9 cellular contexts compared by ENCODE assay signal in the genomic region with DNA sequence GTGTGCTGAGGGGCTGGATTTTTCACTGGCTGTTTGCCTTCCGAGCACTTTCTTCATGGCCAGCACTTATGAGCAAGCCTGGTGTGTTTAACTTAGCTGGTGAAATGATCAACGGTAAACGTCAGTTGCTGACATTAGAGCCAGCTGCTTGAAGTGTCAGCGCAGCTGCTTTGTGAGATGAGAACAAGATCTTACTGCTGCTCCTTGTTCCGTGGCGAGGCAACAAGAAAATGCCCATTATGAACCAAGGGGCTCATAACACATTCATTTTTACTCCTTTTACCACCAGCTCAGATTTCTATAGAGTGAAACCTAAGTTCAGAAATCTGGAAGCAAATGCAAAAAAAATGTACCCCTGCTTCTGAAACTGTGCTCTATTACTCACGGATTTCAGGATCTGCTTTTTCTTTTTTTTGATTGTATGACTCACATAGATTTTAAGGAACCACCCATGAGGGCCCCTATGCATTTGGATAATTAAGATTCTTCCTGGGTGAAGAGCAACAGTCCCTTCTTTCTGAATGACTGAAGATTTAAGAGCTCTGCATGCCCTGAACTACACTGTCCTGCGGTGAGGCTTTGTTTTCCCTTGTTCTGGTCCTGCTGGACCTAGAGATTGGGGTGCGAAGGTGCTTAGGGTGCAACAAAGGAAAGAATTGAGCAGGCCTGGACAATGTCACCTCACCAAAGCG.
DNase-seq lines count a peak whose midpoint lies in the region; ATAC-seq lines count a peak whose summit lies in the region.
"Had no signal": no experiment of that assay in that cellular context is flagged by ENCODE, and none has a peak within 500 bp of the region (broad histone marks: within the 10 kb centered on the region; RNA-seq: fewer than 3 reads in every experiment).

No MANE protein-coding gene starts in this region.

- 21 to 31% methylated on average over 10 of the region's 10 CpGs for WGBS in esophagus, 2 donors
- no CpG with 5 or more reads among the region's 10 CpGs for WGBS in neuronal stem cell (ENCODE audit: extremely low coverage in 2 of 2, insufficient read length in 2 of 2, insufficient replicate concordance in 1 of 2), 2 donors

- H2BK15ac ChIP-seq in neuronal stem cell (ENCODE audit: low read length) = no peak overlapping the region

- intact Hi-C loops in activated CD4-positive, alpha-beta T cell treated with anti-CD3 and anti-CD28 coated beads, Interleukin-2, amount 10 ng/mL, durations not matched to agents 24 days and 14 days (cut with micrococcal nuclease) = loop anchor here (1.0 to 5.0 kb wide), 3 partner anchors 44 to 75 kb away; partner anchors contain the start of gene CPM

- no peak overlapping the region for H4K8ac ChIP-seq in neuronal stem cell (ENCODE audit: low read depth, low read length)

- H2AFZ ChIP-seq in neuronal stem cell (ENCODE audit: low read length) = no peak overlapping the region

- H3K27me3 ChIP-seq in esophagus (ENCODE audit: control insufficient read depth in 1 of 2, insufficient read depth in 2 of 2, low read length in 2 of 2) (no peaks in the 10 kb centered on the region), neuronal stem cell (ENCODE audit: control insufficient read depth in 3 of 3, insufficient read depth in 3 of 3, low read depth in 1 of 3, low read length in 3 of 3) (peaks cover 0 to 9% (median 0%) of the 10 kb centered on the region in 3 experiments)

- no peak overlapping the region for H4K91ac ChIP-seq in neuronal stem cell (ENCODE audit: low read depth, low read length, poor library complexity)

- no peak overlapping the region for H3K18ac ChIP-seq in neuronal stem cell (ENCODE audit: low read length)

- no peaks in the 10 kb centered on the region for H3K36me3 Mint-ChIP-seq in activated CD4-positive, alpha-beta T cell treated with anti-CD3 and anti-CD28 coated beads, Interleukin-2, amount 10 ng/mL, durations not matched to agents 24 days and 14 days (ENCODE audit: low read depth)
- H3K36me3 Mint-ChIP-seq in activated CD4-positive, alpha-beta T cell treated with anti-CD3 and anti-CD28 coated beads, Interleukin-2, amount 10 ng/mL, durations not matched to agents 7 days and 5 days (ENCODE audit: low read depth) = no peaks in the 10 kb centered on the region

- no peak overlapping the region for H2BK12ac ChIP-seq in neuronal stem cell (ENCODE audit: low read length)

- H3K4ac ChIP-seq in neuronal stem cell (ENCODE audit: low read length) = no peak overlapping the region

- no peak for DNase-seq in activated CD4-positive, alpha-beta T cell treated with anti-CD3 and anti-CD28 coated beads, Interleukin-2, amount 10 ng/mL, durations not matched to agents 24 days and 14 days
- DNase-seq in activated CD4-positive, alpha-beta T cell treated with anti-CD3 and anti-CD28 coated beads for 4 hours = no peak
- DNase-seq in NCI-H774 (lab: John Stamatoyannopoulos, UW) (peak; percentile 56), neuronal stem cell (ENCODE audit: low spot score) (peak; percentile 27)
- DNase-seq in activated CD4-positive, alpha-beta T cell treated with anti-CD3 and anti-CD28 coated beads, Interleukin-2, amount 10 ng/mL, durations not matched to agents 7 days and 5 days = no peak
- DNase-seq: DND-41 had no signal

- CTCF ChIA-PET in activated CD4-positive, alpha-beta T cell treated with anti-CD3 and anti-CD28 coated beads, Interleukin-2, amount 10 ng/mL, durations not matched to agents 7 days and 5 days (lab: Charles Lee) = interaction anchor here (1.0 to 1.5 kb wide), 2 partner anchors 105 to 130 kb away, joined by 3 read pairs; no protein-coding TSS in a partner anchor

- H3K4me3 Mint-ChIP-seq in activated CD4-positive, alpha-beta T cell treated with anti-CD3 and anti-CD28 coated beads, Interleukin-2, amount 10 ng/mL, durations not matched to agents 24 days and 14 days = peak overlapping the region; percentile 70
- no peak overlapping the region for H3K4me3 Mint-ChIP-seq in activated CD4-positive, alpha-beta T cell treated with anti-CD3 and anti-CD28 coated beads, Interleukin-2, amount 10 ng/mL, durations not matched to agents 7 days and 5 days

- no peaks in the 10 kb centered on the region for H3K79me1 ChIP-seq in neuronal stem cell (ENCODE audit: low read depth, low read length)

- no peak overlapping the region for H3K9ac ChIP-seq in neuronal stem cell (ENCODE audit: low read depth, low read length, poor library complexity)

- H3K23ac ChIP-seq in neuronal stem cell (ENCODE audit: low read depth, low read length, poor library complexity) = no peak overlapping the region

- H2AK5ac ChIP-seq in neuronal stem cell (ENCODE audit: low read depth, low read length) = no peak overlapping the region

- H3K4me3 ChIP-seq in esophagus (ENCODE audit: low read depth in 1 of 2, low read length in 2 of 2) (no peak overlapping the region), neuronal stem cell (ENCODE audit: low read length in 2 of 2) (no peak overlapping the region)

- peak overlapping the region; percentile 84 for H3K27ac Mint-ChIP-seq in activated CD4-positive, alpha-beta T cell treated with anti-CD3 and anti-CD28 coated beads, Interleukin-2, amount 10 ng/mL, durations not matched to agents 24 days and 14 days
- no peak overlapping the region for H3K27ac Mint-ChIP-seq in activated CD4-positive, alpha-beta T cell treated with anti-CD3 and anti-CD28 coated beads, Interleukin-2, amount 10 ng/mL, durations not matched to agents 7 days and 5 days

- H3K4me2 ChIP-seq in neuronal stem cell (ENCODE audit: insufficient read depth, low read length, poor library complexity, severe bottlenecking) = peak overlapping the region; percentile 27

- H3K14ac ChIP-seq in neuronal stem cell (ENCODE audit: low read length) = no peak overlapping the region

- H2BK120ac ChIP-seq in neuronal stem cell (ENCODE audit: low read depth, low read length) = no peak overlapping the region

- peaks cover 2% of the 10 kb centered on the region for H3K27me3 Mint-ChIP-seq in activated CD4-positive, alpha-beta T cell treated with anti-CD3 and anti-CD28 coated beads, Interleukin-2, amount 10 ng/mL, durations not matched to agents 24 days and 14 days
- peaks cover 7% of the 10 kb centered on the region for H3K27me3 Mint-ChIP-seq in activated CD4-positive, alpha-beta T cell treated with anti-CD3 and anti-CD28 coated beads, Interleukin-2, amount 10 ng/mL, durations not matched to agents 7 days and 5 days

- H3K36me3 ChIP-seq in esophagus (ENCODE audit: control insufficient read depth in 2 of 2, insufficient read depth in 2 of 2, low read length in 1 of 2) (no peaks in the 10 kb centered on the region), neuronal stem cell (replicated peaks in 1 of 2; ENCODE audit: control insufficient read depth in 2 of 2, insufficient read depth in 2 of 2, low read length in 2 of 2) (no peaks in the 10 kb centered on the region)

- peaks cover 15% of the 10 kb centered on the region for H3K4me1 Mint-ChIP-seq in activated CD4-positive, alpha-beta T cell treated with anti-CD3 and anti-CD28 coated beads, Interleukin-2, amount 10 ng/mL, durations not matched to agents 24 days and 14 days
- H3K4me1 Mint-ChIP-seq in activated CD4-positive, alpha-beta T cell treated with anti-CD3 and anti-CD28 coated beads, Interleukin-2, amount 10 ng/mL, durations not matched to agents 7 days and 5 days = peaks cover 3% of the 10 kb centered on the region

- no peak overlapping the region for H2BK5ac ChIP-seq in neuronal stem cell (ENCODE audit: low read length)

- H3K9me3 Mint-ChIP-seq in activated CD4-positive, alpha-beta T cell treated with anti-CD3 and anti-CD28 coated beads, Interleukin-2, amount 10 ng/mL, durations not matched to agents 24 days and 14 days = no peaks in the 10 kb centered on the region
- no peaks in the 10 kb centered on the region for H3K9me3 Mint-ChIP-seq in activated CD4-positive, alpha-beta T cell treated with anti-CD3 and anti-CD28 coated beads, Interleukin-2, amount 10 ng/mL, durations not matched to agents 7 days and 5 days

- ATAC-seq in HG03175 (IDR thresholded peaks at IDR 0.05; ENCODE audit: unreplicated experiment) = no peak
- no peak for ATAC-seq in HG03565 (IDR thresholded peaks at IDR 0.05; ENCODE audit: unreplicated experiment)

- H3K27ac ChIP-seq in esophagus (ENCODE audit: low read depth in 2 of 2, low read length in 1 of 2) (peak overlapping the region; percentile 66 to 83), neuronal stem cell (replicated peaks; ENCODE audit: low read length) (no peak overlapping the region)

- POLR2A ChIA-PET in activated CD4-positive, alpha-beta T cell treated with anti-CD3 and anti-CD28 coated beads, Interleukin-2, amount 10 ng/mL, durations not matched to agents 7 days and 5 days (lab: Charles Lee) = interaction anchor here (0.9 kb wide), 1 partner anchor 162 kb away, joined by 3 read pairs; no protein-coding TSS in a partner anchor

- peaks cover 0 to 7% of the 10 kb centered on the region in 2 donors for H3K4me1 ChIP-seq in esophagus (ENCODE audit: control insufficient read depth in 2 of 2, insufficient read depth in 2 of 2, low read length in 1 of 2)
- peaks cover 12 to 21% of the 10 kb centered on the region in 2 donors for H3K4me1 ChIP-seq in neuronal stem cell (ENCODE audit: control insufficient read depth in 2 of 2, insufficient read depth in 1 of 2, low read depth in 1 of 2, low read length in 2 of 2)

- H3K9me3 ChIP-seq in esophagus (ENCODE audit: control insufficient read depth in 2 of 2, insufficient read depth in 1 of 2, low read depth in 1 of 2, low read length in 1 of 2) (no peaks in the 10 kb centered on the region), neuronal stem cell (replicated peaks in 1 of 2; ENCODE audit: control insufficient read depth in 2 of 2, insufficient read depth in 1 of 2, low read depth in 1 of 2, low read length in 2 of 2) (peaks cover 0 to under 1% of the 10 kb centered on the region in 2 donors)

Comparison
In these comparisons a context has a peak if more than half of its experiments do, and no peak if none do; other contexts are left out.
1. DNase-seq: peak in NCI-H774 (single experiment) and neuronal stem cell (single experiment); none in activated CD4-positive, alpha-beta T cell treated with anti-CD3 and anti-CD28 coated beads, Interleukin-2, amount 10 ng/mL, durations not matched to agents 24 days and 14 days (single experiment), activated CD4-positive, alpha-beta T cell treated with anti-CD3 and anti-CD28 coated beads for 4 hours (0 of 2) and activated CD4-positive, alpha-beta T cell treated with anti-CD3 and anti-CD28 coated beads, Interleukin-2, amount 10 ng/mL, durations not matched to agents 7 days and 5 days (single experiment).